25 cellular contexts compared by ENCODE assay signal in genomic region chr16:8376430-8376829, GRCh38.
"Had no signal": no experiment of that assay in that cellular context is flagged by ENCODE, and none has a peak within 500 bp of the region (broad histone marks: within the 10 kb centered on the region; RNA-seq: fewer than 3 reads in every experiment).

No MANE protein-coding gene starts in this region.

- H3K9ac ChIP-seq: KMS-11 had no signal

- H3K9me3 Mint-ChIP-seq: activated naive CD4-positive, alpha-beta T cell treated with anti-CD3 and anti-CD28 coated beads, Interleukin-2, amount 50 U/mL, for 24 hours; central memory CD8-positive, alpha-beta T cell had no signal

- H3K27ac ChIP-seq: ascending aorta, KMS-11, PC-9 had no signal

- H3K4me1 Mint-ChIP-seq: activated naive CD4-positive, alpha-beta T cell treated with anti-CD3 and anti-CD28 coated beads, Interleukin-2, amount 50 U/mL, for 24 hours; central memory CD8-positive, alpha-beta T cell had no signal

- H3K4me3 ChIP-seq: ascending aorta, MG63, PC-9 had no signal

- DNase-seq: activated CD4-positive, alpha-beta T cell treated with anti-CD3 and anti-CD28 coated beads for 4 hours; activated CD8-positive, alpha-beta memory T cell treated with anti-CD3 and anti-CD28 coated beads, Interleukin-2, amount 50 U/mL, for 4 hours; activated CD8-positive, alpha-beta T cell treated with anti-CD3 and anti-CD28 coated beads for 36 hours; activated naive CD4-positive, alpha-beta T cell; amniotic stem cell; MG63; NCI-H1092 treated with DMSO at 0.1 percent for 48 hours; NCI-H1417 treated with DMSO at 0.1 percent for 48 hours; NCI-H1694; NCI-H2029; NCI-H2107; NCI-H2171 treated with DMSO at 0.1 percent for 48 hours; NCI-H226; NCI-H526; NCI-H82; NK-92 treated with Interleukin-12 subunit alpha and Interleukin-12 subunit beta, amount 100 ng/mL, for 24 hours; PC-9 had no signal

- H3K4me3 Mint-ChIP-seq: activated CD8-positive, alpha-beta T cell treated with anti-CD3 and anti-CD28 coated beads for 36 hours; activated naive CD4-positive, alpha-beta T cell treated with anti-CD3 and anti-CD28 coated beads, Interleukin-2, amount 50 U/mL, for 24 hours; brain; central memory CD8-positive, alpha-beta T cell; T-helper 1 cell treated with Interleukin-12 subunit alpha and Interleukin-12 subunit beta and Interleukin-4 antibody, amounts not matched to agents 30 μg/mL and 1 μg/mL, for 36 hours had no signal

- H3K36me3 Mint-ChIP-seq: activated naive CD4-positive, alpha-beta T cell treated with anti-CD3 and anti-CD28 coated beads, Interleukin-2, amount 50 U/mL, for 24 hours; brain had no signal

- H3K27me3 ChIP-seq: ascending aorta, MG63 had no signal

- H3K36me3 ChIP-seq: ascending aorta, MG63 had no signal

- H2AFZ ChIP-seq: PC-9 had no signal

- H3K27ac Mint-ChIP-seq: activated CD8-positive, alpha-beta T cell treated with anti-CD3 and anti-CD28 coated beads for 36 hours; activated naive CD4-positive, alpha-beta T cell treated with anti-CD3 and anti-CD28 coated beads, Interleukin-2, amount 50 U/mL, for 24 hours; brain; T-helper 1 cell treated with Interleukin-12 subunit alpha and Interleukin-12 subunit beta and Interleukin-4 antibody, amounts not matched to agents 30 μg/mL and 1 μg/mL, for 36 hours had no signal

- H3K9me3 ChIP-seq: ascending aorta had no signal

- H3K27me3 Mint-ChIP-seq: activated CD8-positive, alpha-beta T cell treated with anti-CD3 and anti-CD28 coated beads for 36 hours; activated naive CD4-positive, alpha-beta T cell treated with anti-CD3 and anti-CD28 coated beads, Interleukin-2, amount 50 U/mL, for 24 hours; central memory CD8-positive, alpha-beta T cell had no signal

- H3K4me1 ChIP-seq: ascending aorta had no signal

- H3K4me2 ChIP-seq: KMS-11, PC-9 had no signal

- ATAC-seq: activated CD4-positive, CD25-positive, alpha-beta regulatory T cell treated with anti-CD3 and anti-CD28 coated beads, Interleukin-2, amount 50 U/mL, for 24 hours; activated CD8-positive, alpha-beta T cell treated with anti-CD3 and anti-CD28 coated beads for 36 hours; Right ventricle myocardium inferior had no signal
